In the genomic region with DNA sequence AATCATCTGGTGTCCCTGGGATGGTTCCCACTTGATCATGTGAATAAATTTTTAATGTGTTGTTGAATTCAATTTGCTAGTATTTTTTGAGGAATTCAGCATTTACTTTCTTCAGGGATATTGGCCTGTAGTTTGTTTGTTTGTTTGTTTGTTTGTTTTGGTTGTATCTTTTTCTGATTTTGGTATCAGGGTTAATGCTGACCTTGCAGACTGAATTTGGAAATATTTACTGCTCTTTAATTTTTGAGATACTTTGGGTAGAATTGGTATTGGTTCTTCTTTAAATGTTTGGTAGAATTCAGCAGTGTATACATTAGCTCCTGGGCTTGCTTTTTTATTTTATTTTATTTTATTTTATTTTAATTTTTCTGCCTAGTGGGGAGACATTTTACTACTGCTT, we compare ENCODE assay signal across 3 cellular contexts.
TF ChIP-seq lines count a peak whose summit lies in the region.

No MANE protein-coding gene starts in this region.

TF ChIP-seq in HepG2, 621 proteins besides CTCF, POLR2A, EP300 and RAD21 (continues in another document):
- TF ChIP-seq, protein P1, sequence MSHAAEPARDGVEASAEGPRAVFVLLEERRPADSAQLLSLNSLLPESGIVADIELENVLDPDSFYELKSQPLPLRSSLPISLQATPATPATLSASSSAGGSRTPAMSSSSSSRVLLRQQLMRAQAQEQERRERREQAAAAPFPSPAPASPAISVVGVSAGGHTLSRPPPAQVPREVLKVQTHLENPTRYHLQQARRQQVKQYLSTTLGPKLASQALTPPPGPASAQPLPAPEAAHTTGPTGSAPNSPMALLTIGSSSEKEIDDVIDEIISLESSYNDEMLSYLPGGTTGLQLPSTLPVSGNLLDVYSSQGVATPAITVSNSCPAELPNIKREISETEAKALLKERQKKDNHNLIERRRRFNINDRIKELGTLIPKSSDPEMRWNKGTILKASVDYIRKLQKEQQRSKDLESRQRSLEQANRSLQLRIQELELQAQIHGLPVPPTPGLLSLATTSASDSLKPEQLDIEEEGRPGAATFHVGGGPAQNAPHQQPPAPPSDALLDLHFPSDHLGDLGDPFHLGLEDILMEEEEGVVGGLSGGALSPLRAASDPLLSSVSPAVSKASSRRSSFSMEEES (CRISPR knock-in tag; IDR thresholded peaks at IDR 0.05), result no peak
- TF ChIP-seq KDM3A (CRISPR knock-in tag; IDR thresholded peaks at IDR 0.05; ENCODE audit: low read depth) (no peak), MAFF (IDR thresholded peaks at IDR 0.05; ENCODE audit: low read depth, low read length) (0 out of 2 replicates have a peak, but pooled peaks have one; percentile 18), MAFK (conservative IDR thresholded peaks at IDR 0.05 in 1 of 2, IDR thresholded peaks at IDR 0.05 in 1 of 2; ENCODE audit: low read length in 2 of 2) (peak; percentile 28 to 64; a peak in 2 of 4 replicates)
- TF ChIP-seq, protein P2, sequence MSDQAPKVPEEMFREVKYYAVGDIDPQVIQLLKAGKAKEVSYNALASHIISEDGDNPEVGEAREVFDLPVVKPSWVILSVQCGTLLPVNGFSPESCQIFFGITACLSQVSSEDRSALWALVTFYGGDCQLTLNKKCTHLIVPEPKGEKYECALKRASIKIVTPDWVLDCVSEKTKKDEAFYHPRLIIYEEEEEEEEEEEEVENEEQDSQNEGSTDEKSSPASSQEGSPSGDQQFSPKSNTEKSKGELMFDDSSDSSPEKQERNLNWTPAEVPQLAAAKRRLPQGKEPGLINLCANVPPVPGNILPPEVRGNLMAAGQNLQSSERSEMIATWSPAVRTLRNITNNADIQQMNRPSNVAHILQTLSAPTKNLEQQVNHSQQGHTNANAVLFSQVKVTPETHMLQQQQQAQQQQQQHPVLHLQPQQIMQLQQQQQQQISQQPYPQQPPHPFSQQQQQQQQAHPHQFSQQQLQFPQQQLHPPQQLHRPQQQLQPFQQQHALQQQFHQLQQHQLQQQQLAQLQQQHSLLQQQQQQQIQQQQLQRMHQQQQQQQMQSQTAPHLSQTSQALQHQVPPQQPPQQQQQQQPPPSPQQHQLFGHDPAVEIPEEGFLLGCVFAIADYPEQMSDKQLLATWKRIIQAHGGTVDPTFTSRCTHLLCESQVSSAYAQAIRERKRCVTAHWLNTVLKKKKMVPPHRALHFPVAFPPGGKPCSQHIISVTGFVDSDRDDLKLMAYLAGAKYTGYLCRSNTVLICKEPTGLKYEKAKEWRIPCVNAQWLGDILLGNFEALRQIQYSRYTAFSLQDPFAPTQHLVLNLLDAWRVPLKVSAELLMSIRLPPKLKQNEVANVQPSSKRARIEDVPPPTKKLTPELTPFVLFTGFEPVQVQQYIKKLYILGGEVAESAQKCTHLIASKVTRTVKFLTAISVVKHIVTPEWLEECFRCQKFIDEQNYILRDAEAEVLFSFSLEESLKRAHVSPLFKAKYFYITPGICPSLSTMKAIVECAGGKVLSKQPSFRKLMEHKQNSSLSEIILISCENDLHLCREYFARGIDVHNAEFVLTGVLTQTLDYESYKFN (CRISPR knock-in tag; conservative IDR thresholded peaks at IDR 0.05), result no peak

TF ChIP-seq in IMR-90, 13 proteins besides CTCF, POLR2A, EP300 and RAD21:
- peak; percentile 63 for TF ChIP-seq MAFK (IDR thresholded peaks at IDR 0.05; ENCODE audit: low read depth, low read length)
- TF ChIP-seq NFE2L2 (IDR thresholded peaks at IDR 0.05; ENCODE audit: low read depth, low read length), result no peak

TF ChIP-seq in K562, 482 proteins besides CTCF, POLR2A, EP300 and RAD21:
- TF ChIP-seq ZNF780A (CRISPR knock-in tag; IDR thresholded peaks at IDR 0.05), result no peak
- TF ChIP-seq ZNF316 (IDR thresholded peaks at IDR 0.05), result peak; percentile 52; the same call in 1 of the 2 replicates
